8 cellular contexts compared by ENCODE assay signal in genomic region chr5:124741711-124742496, GRCh38. TPM values are rescaled to one million over a fixed set of nuclear protein-coding genes. Genes with fewer than 3 reads are reported as not detected.
A peak's percentile ranks its signal among the peaks of the same experiment; 100 is the strongest.
DNase-seq lines count a peak whose midpoint lies in the region; ATAC-seq, FAIRE-seq and TF ChIP-seq lines count a peak whose summit lies in the region.

No MANE protein-coding gene starts in this region.

- H3K4me1 Mint-ChIP-seq in activated CD8-positive, alpha-beta T cell treated with anti-CD3 and anti-CD28 coated beads, Interleukin-2, amount 10 ng/mL, durations not matched to agents 7 days and 5 days (ENCODE audit: low read depth), result peaks cover 2% of the 10 kb centered on the region

- no peaks in the 10 kb centered on the region for H3K27me3 ChIP-seq in adipocyte (replicated peaks; ENCODE audit: control insufficient read depth, insufficient read depth, low read length)

- peak; percentile 99 for FAIRE-seq in A204.1 (lab: Jason Lieb, UNC)

- peak; percentile 35 for DNase-seq in HEK293T (ENCODE audit: extremely low spot score)
- peak; percentile 70 for DNase-seq in adipocyte (ENCODE audit: low read depth)
- peak; percentile 50 for DNase-seq in iPS-NIHi11 (ENCODE audit: low spot score)
- DNase-seq in occipital lobe (lab: John Stamatoyannopoulos, UW), result no peak
- no peak for DNase-seq in activated CD8-positive, alpha-beta T cell treated with anti-CD3 and anti-CD28 coated beads, Interleukin-2, amount 10 ng/mL, durations not matched to agents 7 days and 5 days

- CTCF ChIA-PET in HEK293T (lab: Yijun Ruan, JAX), result interaction anchor here (1.2 kb wide), 1 partner anchor 659 kb away, joined by 3 read pairs; no protein-coding TSS in a partner anchor
- CTCF ChIA-PET in activated CD8-positive, alpha-beta T cell treated with anti-CD3 and anti-CD28 coated beads, Interleukin-2, amount 10 ng/mL, durations not matched to agents 7 days and 5 days (lab: Charles Lee), result no interaction called here

- peak overlapping the region; percentile 88 for H3K4me3 ChIP-seq in adipocyte (ENCODE audit: low read length)

- H3K36me3 ChIP-seq in adipocyte (ENCODE audit: control insufficient read depth, insufficient read depth, low read length, severe bottlenecking), result no peaks in the 10 kb centered on the region

- H3K9me3 ChIP-seq in adipocyte (ENCODE audit: control insufficient read depth, low read length), result no peaks in the 10 kb centered on the region

- no peak overlapping the region for H3K4me3 Mint-ChIP-seq in activated CD8-positive, alpha-beta T cell treated with anti-CD3 and anti-CD28 coated beads, Interleukin-2, amount 10 ng/mL, durations not matched to agents 7 days and 5 days

- H3K36me3 Mint-ChIP-seq in activated CD8-positive, alpha-beta T cell treated with anti-CD3 and anti-CD28 coated beads, Interleukin-2, amount 10 ng/mL, durations not matched to agents 7 days and 5 days (ENCODE audit: low read depth), result no peaks in the 10 kb centered on the region

- H3K9me3 Mint-ChIP-seq in activated CD8-positive, alpha-beta T cell treated with anti-CD3 and anti-CD28 coated beads, Interleukin-2, amount 10 ng/mL, durations not matched to agents 7 days and 5 days (ENCODE audit: insufficient read depth), result no peaks in the 10 kb centered on the region

- ATAC-seq in HG03280 (IDR thresholded peaks at IDR 0.05; ENCODE audit: unreplicated experiment), result no peak
- ATAC-seq in GM21786 (IDR thresholded peaks at IDR 0.05; ENCODE audit: unreplicated experiment), result no peak
- ATAC-seq in activated CD8-positive, alpha-beta T cell treated with anti-CD3 and anti-CD28 coated beads, Interleukin-2, amount 10 ng/mL, durations not matched to agents 7 days and 5 days, result no peak

- no peak overlapping the region for H3K27ac Mint-ChIP-seq in activated CD8-positive, alpha-beta T cell treated with anti-CD3 and anti-CD28 coated beads, Interleukin-2, amount 10 ng/mL, durations not matched to agents 7 days and 5 days

- no peak overlapping the region for H3K9ac ChIP-seq in adipocyte (ENCODE audit: low read length)

- POLR2A ChIA-PET in HEK293T (lab: Yijun Ruan, JAX), result interaction anchor here (0.6 to 1.7 kb wide), 2 partner anchors 80 to 802 kb away, joined by 3 to 6 read pairs; no protein-coding TSS in a partner anchor
- POLR2A ChIA-PET in activated CD8-positive, alpha-beta T cell treated with anti-CD3 and anti-CD28 coated beads, Interleukin-2, amount 10 ng/mL, durations not matched to agents 7 days and 5 days (lab: Charles Lee), result no interaction called here

- peaks cover 29% of the 10 kb centered on the region for H3K27me3 Mint-ChIP-seq in activated CD8-positive, alpha-beta T cell treated with anti-CD3 and anti-CD28 coated beads, Interleukin-2, amount 10 ng/mL, durations not matched to agents 7 days and 5 days (ENCODE audit: low read depth)

- H3K4me1 ChIP-seq in adipocyte (ENCODE audit: control insufficient read depth, insufficient read depth, low read length), result peaks cover 52% of the 10 kb centered on the region

TF ChIP-seq in HEK293T, 16 proteins besides CTCF, POLR2A, EP300 and RAD21:
- TF ChIP-seq LEF1 (IDR thresholded peaks at IDR 0.05; ENCODE audit: borderline replicate concordance), result no peak
- no peak for TF ChIP-seq ARNT (IDR thresholded peaks at IDR 0.05)
- TF ChIP-seq FOXA1 (IDR thresholded peaks at IDR 0.05), result no peak
- no peak for TF ChIP-seq NFRKB (IDR thresholded peaks at IDR 0.05)
- no peak for TF ChIP-seq TARDBP (IDR thresholded peaks at IDR 0.05)
- no peak for TF ChIP-seq FOXK2 (IDR thresholded peaks at IDR 0.05)
- TF ChIP-seq SP1 (IDR thresholded peaks at IDR 0.05), result no peak
- TF ChIP-seq FOXM1 (IDR thresholded peaks at IDR 0.05; ENCODE audit: borderline replicate concordance), result no peak
- no peak for TF ChIP-seq SUZ12 (IDR thresholded peaks at IDR 0.05)
- no peak for TF ChIP-seq ZNF384 (IDR thresholded peaks at IDR 0.05)
- no peak for TF ChIP-seq ELF4 (IDR thresholded peaks at IDR 0.05)
- no peak for TF ChIP-seq HDGF (IDR thresholded peaks at IDR 0.05; ENCODE audit: borderline replicate concordance)
- TF ChIP-seq BHLHE40 (IDR thresholded peaks at IDR 0.05; ENCODE audit: borderline replicate concordance), result no peak

RNA-seq across cellular contexts. Expression of gene ZNF608, which starts 4.5 kb away (rescaled TPM):
- total RNA-seq in occipital lobe, result 95.6 TPM
- not detected for total RNA-seq in activated CD8-positive, alpha-beta T cell treated with anti-CD3 and anti-CD28 coated beads, Interleukin-2, amount 10 ng/mL, durations not matched to agents 7 days and 5 days

Comparison
In these comparisons a context has a peak if more than half of its experiments do, and no peak if none do; other contexts are left out.
1. DNase-seq: peak in HEK293T (single experiment), adipocyte (single experiment) and iPS-NIHi11 (single experiment); none in occipital lobe (single experiment) and activated CD8-positive, alpha-beta T cell treated with anti-CD3 and anti-CD28 coated beads, Interleukin-2, amount 10 ng/mL, durations not matched to agents 7 days and 5 days (single experiment).
2. RNA of gene ZNF608, which starts 4.5 kb away (total RNA-seq): 95.6 TPM in occipital lobe (single experiment); not detected in activated CD8-positive, alpha-beta T cell treated with anti-CD3 and anti-CD28 coated beads, Interleukin-2, amount 10 ng/mL, durations not matched to agents 7 days and 5 days; every median in the first group is over 10 times any median in the second.